ENCODE assay signal across 11 cellular contexts in genomic region chr22:43293661-43294392, GRCh38. TPM values are rescaled to one million over a fixed set of nuclear protein-coding genes. Genes with fewer than 3 reads are reported as not detected.
DNase-seq lines count a peak whose midpoint lies in the region; ATAC-seq and TF ChIP-seq lines count a peak whose summit lies in the region.
"Had no signal": no experiment of that assay in that cellular context is flagged by ENCODE, and none has a peak within 500 bp of the region (broad histone marks: within the 10 kb centered on the region; RNA-seq: fewer than 3 reads in every experiment).

No MANE protein-coding gene starts in this region.

- no peak for TF ChIP-seq CTCF in VCaP (conservative IDR thresholded peaks at IDR 0.05)
- TF ChIP-seq CTCF in lower leg skin (IDR thresholded peaks at IDR 0.05): no peak
- TF ChIP-seq CTCF in vagina (IDR thresholded peaks at IDR 0.05): no peak
- no peak for TF ChIP-seq CTCF in omental fat pad (IDR thresholded peaks at IDR 0.05)

- DNase-seq in left ventricle myocardium superior (peak; percentile 70), cardiac septum (ENCODE audit: low spot score) (no peak), lower leg skin (ENCODE audit: low spot score in 2 of 2) (peak; percentile 89 to 92), vagina (ENCODE audit: extremely low spot score in 2 of 2) (no peak), omental fat pad (ENCODE audit: low spot score) (no peak), hepatic stellate cell (ENCODE audit: low spot score) (no peak)
- DNase-seq: aorta, kidney glomerular epithelial cell had no signal

- no peak overlapping the region for H3K4me3 ChIP-seq in lower leg skin (ENCODE audit: low read depth, poor library complexity, severe bottlenecking)
- no peak overlapping the region for H3K4me3 ChIP-seq in vagina

- WGBS in lower leg skin, 2 donors: 57 to 80% methylated on average over 15 of the region's 15 CpGs

- TF ChIP-seq POLR2A in lower leg skin (IDR thresholded peaks at IDR 0.05) (no peak), vagina (IDR thresholded peaks at IDR 0.05) (no peak)

- intact Hi-C loops in left ventricle myocardium superior (cut with micrococcal nuclease) (no loop called here), cardiac septum (cut with DNase I) (loop anchor here (5.0 kb wide), 1 partner anchor 48 kb away; the partner anchor contains the start of gene SCUBE1), lower leg skin (cut with DNase I; ENCODE audit: low total_unique reads) (no loop called here), vagina (cut with DNase I) (no loop called here)

- no peaks in the 10 kb centered on the region for H3K9me3 ChIP-seq in vagina

- peaks cover 71% of the 10 kb centered on the region for H3K4me1 ChIP-seq in vagina

- ATAC-seq in left ventricle myocardium superior: peak; percentile 16
- no peak for ATAC-seq in omental fat pad (ENCODE audit: low FRiP score)
- no peak for ATAC-seq in GM18520 (IDR thresholded peaks at IDR 0.05; ENCODE audit: unreplicated experiment)

- H3K27ac ChIP-seq in VCaP: peak overlapping the region; percentile 18; the same call in 1 of the 2 replicates
- H3K27ac ChIP-seq in vagina: peak overlapping the region; percentile 26

- H3K36me3 ChIP-seq in vagina: no peaks in the 10 kb centered on the region

- no peaks in the 10 kb centered on the region for H3K27me3 ChIP-seq in vagina

RNA-seq across cellular contexts. Expression of gene SCUBE1, which starts 49.3 kb away (rescaled TPM):
- total RNA-seq in left ventricle myocardium superior (0.64 TPM), cardiac septum (1.1 TPM), lower leg skin (1 to 10 TPM in 1 of 4 donors, under 1 TPM in 3; 0.20 to 1.1 (median 0.28) TPM), vagina (6.9 TPM), omental fat pad (1 to 10 TPM in 2 of 4 donors, under 1 TPM in 2; 0.28 to 3.7 (median 1.7) TPM)
- total RNA-seq: B cell had no signal

Comparison
In these comparisons a context has a peak if more than half of its experiments do, and no peak if none do; other contexts are left out.
1. DNase-seq: peak in left ventricle myocardium superior (single experiment) and lower leg skin (2 of 2); none in cardiac septum (single experiment), vagina (0 of 2), omental fat pad (single experiment) and hepatic stellate cell (single experiment).